In genomic region chr2:79982445-79982844, GRCh38 we compare ENCODE assay signal across 9 cellular contexts.
A peak's percentile ranks its signal among the peaks of the same experiment; 100 is the strongest.
DNase-seq lines count a peak whose midpoint lies in the region; ATAC-seq and TF ChIP-seq lines count a peak whose summit lies in the region.
"Had no signal": no experiment of that assay in that cellular context is flagged by ENCODE, and none has a peak within 500 bp of the region (broad histone marks: within the 10 kb centered on the region; RNA-seq: fewer than 3 reads in every experiment).

No MANE protein-coding gene starts in this region.

- H3K4me3 ChIP-seq in PC-9, result no peak overlapping the region

- CTCF ChIA-PET in PC-9 (lab: Charles Lee), result no interaction called here

- H3K4me1 ChIP-seq in PC-9 (replicated peaks; ENCODE audit: insufficient read depth), result no peaks in the 10 kb centered on the region

- no peaks in the 10 kb centered on the region for H3K9me3 Mint-ChIP-seq in stimulated activated naive B cell treated with anti-CD40 and anti-IgM and Interleukin-4, amounts not matched to agents 10 μg/mL and 1 μg/mL and 100 μg/mL, for 72 hours

- H4K20me1 ChIP-seq in PC-9 (ENCODE audit: insufficient read depth), result no peaks in the 10 kb centered on the region

- H3K36me3 Mint-ChIP-seq in stimulated activated naive B cell treated with anti-CD40 and anti-IgM and Interleukin-4, amounts not matched to agents 10 μg/mL and 1 μg/mL and 100 μg/mL, for 72 hours, result no peaks in the 10 kb centered on the region

- POLR2A ChIA-PET in PC-9 (lab: Charles Lee; ENCODE audit: unreplicated experiment), result no interaction called here

- no peak overlapping the region for H3K27ac ChIP-seq in PC-9

- no TSS peak for BruUV-seq in PC-9 (replicated peaks; lab: Mats Ljungman, UMichigan)

- intact Hi-C loops in PC-9 (cut with micrococcal nuclease; ENCODE audit: unreplicated experiment), result no loop called here

- no peaks in the 10 kb centered on the region for H3K36me3 ChIP-seq in PC-9 (ENCODE audit: low read depth)

- H3K27me3 ChIP-seq in PC-9 (ENCODE audit: insufficient read depth, low read depth), result peaks cover 3% of the 10 kb centered on the region; the same call in 1 of the 2 replicates

- H3K4me2 ChIP-seq in PC-9, result no peak overlapping the region

- H3F3A ChIP-seq in PC-9 (ENCODE audit: insufficient read depth, low read depth), result no peaks in the 10 kb centered on the region

- no peak overlapping the region for H3K27ac Mint-ChIP-seq in stimulated activated naive B cell treated with anti-CD40 and anti-IgM and Interleukin-4, amounts not matched to agents 10 μg/mL and 1 μg/mL and 100 μg/mL, for 72 hours

- H3K4me3 Mint-ChIP-seq in stimulated activated naive B cell treated with anti-CD40 and anti-IgM and Interleukin-4, amounts not matched to agents 10 μg/mL and 1 μg/mL and 100 μg/mL, for 72 hours, result no peak overlapping the region

- H3K9me3 ChIP-seq in PC-9 (ENCODE audit: insufficient read depth, low read depth), result no peaks in the 10 kb centered on the region

- peak; percentile 57; the same call in 1 of the 2 replicates for TF ChIP-seq CTCF in PC-9 (conservative IDR thresholded peaks at IDR 0.05)

- H3K9me2 ChIP-seq in PC-9 (ENCODE audit: insufficient read depth), result no peaks in the 10 kb centered on the region

- H3K27me3 Mint-ChIP-seq in stimulated activated naive B cell treated with anti-CD40 and anti-IgM and Interleukin-4, amounts not matched to agents 10 μg/mL and 1 μg/mL and 100 μg/mL, for 72 hours, result no peaks in the 10 kb centered on the region

- ATAC-seq in GM18868 (IDR thresholded peaks at IDR 0.05; ENCODE audit: unreplicated experiment) (peak; percentile 69), HG02981 (IDR thresholded peaks at IDR 0.05; ENCODE audit: unreplicated experiment) (no peak), GM21423 (IDR thresholded peaks at IDR 0.05; ENCODE audit: unreplicated experiment) (no peak)
- ATAC-seq in stimulated activated naive B cell treated with anti-CD40 and anti-IgM and Interleukin-4, amounts not matched to agents 10 μg/mL and 1 μg/mL and 100 μg/mL, for 72 hours (replicated peaks), result no peak

- H3K4me1 Mint-ChIP-seq in stimulated activated naive B cell treated with anti-CD40 and anti-IgM and Interleukin-4, amounts not matched to agents 10 μg/mL and 1 μg/mL and 100 μg/mL, for 72 hours, result no peaks in the 10 kb centered on the region

- peak; percentile 5 to 13 for DNase-seq in AML-193 (lab: John Stamatoyannopoulos, UW)
- no peak for DNase-seq in PC-9
- DNase-seq in hypothalamus (lab: John Stamatoyannopoulos, UW), result peak in 26 of 51 donors; percentile 1 to 65 (median 30)
- DNase-seq in NCI-H146 (lab: John Stamatoyannopoulos, UW), result no peak
- DNase-seq in stimulated activated naive B cell treated with anti-CD40 and anti-IgM and Interleukin-4, amounts not matched to agents 10 μg/mL and 1 μg/mL and 100 μg/mL, for 72 hours, result no peak
- DNase-seq: NCI-H1417 treated with DMSO at 0.1 percent for 48 hours had no signal

- no peak overlapping the region for H2AFZ ChIP-seq in PC-9

- no peaks in the 10 kb centered on the region for H3K79me2 ChIP-seq in PC-9 (ENCODE audit: low read depth)

Comparison
In these comparisons a context has a peak if more than half of its experiments do, and no peak if none do; other contexts are left out.
1. DNase-seq: peak in AML-193 (2 of 2) and hypothalamus (26 of 51); none in PC-9 (0 of 2), NCI-H146 (single experiment) and stimulated activated naive B cell treated with anti-CD40 and anti-IgM and Interleukin-4, amounts not matched to agents 10 μg/mL and 1 μg/mL and 100 μg/mL, for 72 hours (single experiment).